ENCODE assay signal across 8 cellular contexts in genomic region chr1:116372651-116373444, GRCh38. TPM values are rescaled to one million over a fixed set of nuclear protein-coding genes. Genes with fewer than 3 reads are reported as not detected.
DNase-seq lines count a peak whose midpoint lies in the region; ATAC-seq, FAIRE-seq and TF ChIP-seq lines count a peak whose summit lies in the region.

ATP1A1 (plus strand) TSS chr1:116373244; CDS start chr1:116373512, 268 bp downstream.

- peaks cover 10 to 26% of the 10 kb centered on the region in 2 experiments for H3K27me3 ChIP-seq in endothelial cell of umbilical vein (ENCODE audit: control insufficient read depth in 2 of 2, insufficient read depth in 2 of 2, low read length in 2 of 2)

- CTCF ChIA-PET in OCI-LY7 (lab: Charles Lee; ENCODE audit: unreplicated experiment) (interaction anchor here (0.6 to 0.8 kb wide), 3 partner anchors 15 to 130 kb away, joined by 3 to 5 read pairs (median 4); no protein-coding TSS in a partner anchor), endothelial cell of umbilical vein (lab: Charles Lee) (interaction anchor here (1.3 to 5.3 kb wide), 3 partner anchors 113 to 234 kb away, joined by 4 to 37 read pairs (median 11); no protein-coding TSS in a partner anchor)

- H3K4me1 Mint-ChIP-seq in IgD-negative memory B cell, result peaks cover 34 to 37% (median 35%) of the 10 kb centered on the region in 3 donors

- peak within 1 kb of the TSS; percentile 95 for H3K9ac ChIP-seq in endothelial cell of umbilical vein (replicated peaks; ENCODE audit: extremely low read depth, insufficient read depth, low read length)

- POLR2A ChIA-PET in OCI-LY7 (lab: Charles Lee) (interaction anchor here (0.6 to 1.8 kb wide), 3 partner anchors 9 to 45 kb away, joined by 3 to 11 read pairs (median 6); no protein-coding TSS in a partner anchor), endothelial cell of umbilical vein (lab: Charles Lee) (interaction anchor here (0.6 kb wide), 1 partner anchor 13 kb away, joined by 3 read pairs; no protein-coding TSS in a partner anchor)

- intact Hi-C loops in OCI-LY7 (cut with micrococcal nuclease; ENCODE audit: unreplicated experiment), result no loop called here
- intact Hi-C loops in endothelial cell of umbilical vein (cut with micrococcal nuclease), result loop anchor here (5.0 kb wide), 1 partner anchor 199 kb away; the partner anchor contains the start of gene CD58

- H4K20me1 ChIP-seq in OCI-LY7 (ENCODE audit: insufficient read depth, low read length), result peaks cover 22% of the 10 kb centered on the region
- no peaks in the 10 kb centered on the region for H4K20me1 ChIP-seq in endothelial cell of umbilical vein (replicated peaks; ENCODE audit: control insufficient read depth, extremely low read depth, insufficient read depth, low read length)

- no peaks in the 10 kb centered on the region for H3K9me3 Mint-ChIP-seq in IgD-negative memory B cell

- TF ChIP-seq POLR2A in endothelial cell of umbilical vein (IDR thresholded peaks at IDR 0.05; ENCODE audit: low read depth, low read length), result peak; percentile 93

- H3K4me2 ChIP-seq in OCI-LY7 (ENCODE audit: low read length) (peak within 1 kb of the TSS; percentile 88), endothelial cell of umbilical vein (ENCODE audit: insufficient read depth, low read length) (peak within 1 kb of the TSS; percentile 96)

- H3K27ac ChIP-seq in OCI-LY7 (ENCODE audit: low read depth, low read length, poor library complexity, severe bottlenecking) (peak within 1 kb of the TSS; percentile 70), endothelial cell of umbilical vein (ENCODE audit: insufficient read depth, low read depth, low read length) (peak within 1 kb of the TSS; percentile 96)

- dilution Hi-C loops in endothelial cell of umbilical vein (cut with MboI; ENCODE audit: extremely low pct_ligation_motif_present, low sequenced_read_pairs), result no loop called here

- BruUV-seq in OCI-LY7 (replicated peaks; lab: Mats Ljungman, UMichigan), result no TSS peak
- no TSS peak for BruUV-seq in endothelial cell of umbilical vein (replicated peaks; lab: Mats Ljungman, UMichigan)

- peak within 1 kb of the TSS; percentile 90 to 98 (median 96) for H3K4me3 Mint-ChIP-seq in IgD-negative memory B cell

- H3K4me1 ChIP-seq in OCI-LY7 (ENCODE audit: insufficient read depth, low read length, poor library complexity, severe bottlenecking), result peaks cover 38% of the 10 kb centered on the region
- peaks cover 37% of the 10 kb centered on the region for H3K4me1 ChIP-seq in endothelial cell of umbilical vein (ENCODE audit: control insufficient read depth, extremely low read depth, insufficient read depth, low read length)

- H3K9me2 ChIP-seq in OCI-LY7 (ENCODE audit: insufficient read depth, low read length), result no peaks in the 10 kb centered on the region

- H3K9me3 ChIP-seq in OCI-LY7 (ENCODE audit: low read length) (no peaks in the 10 kb centered on the region), endothelial cell of umbilical vein (replicated peaks; ENCODE audit: control insufficient read depth, insufficient read depth, low read length) (no peaks in the 10 kb centered on the region)

- peaks cover 4% of the 10 kb centered on the region for H3K27me3 Mint-ChIP-seq in IgD-negative memory B cell

- H3K36me3 ChIP-seq in OCI-LY7 (ENCODE audit: insufficient read depth, low read length) (peaks cover 15% of the 10 kb centered on the region; the same call in 1 of the 2 replicates), endothelial cell of umbilical vein (ENCODE audit: control insufficient read depth in 2 of 2, extremely low read depth in 1 of 2, insufficient read depth in 2 of 2, low read length in 2 of 2) (no peaks in the 10 kb centered on the region)

- peak; percentile 90 for FAIRE-seq in endothelial cell of umbilical vein (lab: Jason Lieb, UNC)

- no peaks in the 10 kb centered on the region for H3K36me3 Mint-ChIP-seq in IgD-negative memory B cell

- TF ChIP-seq CTCF in OCI-LY7 (conservative IDR thresholded peaks at IDR 0.05; ENCODE audit: low read length) (0 out of 2 replicates have a peak, but pooled peaks have one; percentile 17), endothelial cell of umbilical vein (IDR thresholded peaks at IDR 0.05; ENCODE audit: extremely low read depth in 1 of 2, insufficient read depth in 1 of 2, low read depth in 1 of 2, low read length in 2 of 2) (peak in 1 of 2 donors; percentile 12)

- peak; percentile 65 for ATAC-seq in GM21576 (IDR thresholded peaks at IDR 0.05; ENCODE audit: unreplicated experiment)

- peak; percentile 50 for DNase-seq in DMS114 treated with DMSO at 0.1 percent for 48 hours (lab: John Stamatoyannopoulos, UW; ENCODE audit: unreplicated experiment)
- peak; percentile 96 for DNase-seq in OCI-LY7 (ENCODE audit: low spot score)
- peak; percentile 97 for DNase-seq in activated T-cell treated with anti-CD3 and anti-CD28 coated beads for 1 hour (ENCODE audit: low read depth)
- DNase-seq in endothelial cell of umbilical vein (ENCODE audit: low read depth, low spot score), result peak; percentile 96
- DNase-seq in middle frontal gyrus (ENCODE audit: extremely low spot score, low spot score), result peak; percentile 85
- peak; percentile 96 to 97 for DNase-seq in stimulated activated CD8-positive, alpha-beta memory T cell treated with anti-CD3 and anti-CD28 coated beads, Interleukin-2, amount 100 ng/mL, for 1 hour (ENCODE audit: low read depth in 2 of 2)

- H3K27ac Mint-ChIP-seq in IgD-negative memory B cell, result peak within 1 kb of the TSS; percentile 93 to 95 (median 94)

- H3K4me3 ChIP-seq in OCI-LY7 (ENCODE audit: low read depth, low read length, poor library complexity, severe bottlenecking), result peak within 1 kb of the TSS; percentile 74
- peak within 1 kb of the TSS; percentile 91 to 96 (median 94) for H3K4me3 ChIP-seq in endothelial cell of umbilical vein (replicated peaks in 1 of 3; ENCODE audit: insufficient read depth in 1 of 3, low read depth in 1 of 3, low read length in 3 of 3)

- H3K79me2 ChIP-seq in OCI-LY7 (ENCODE audit: insufficient read depth, low read depth, low read length) (peaks cover 46% of the 10 kb centered on the region), endothelial cell of umbilical vein (ENCODE audit: control insufficient read depth, insufficient read depth, low read length) (peaks cover 43% of the 10 kb centered on the region)

- no peaks in the 10 kb centered on the region for H3K9me1 ChIP-seq in endothelial cell of umbilical vein (replicated peaks; ENCODE audit: control insufficient read depth, extremely low read depth, insufficient read depth, low read length)

- H2AFZ ChIP-seq in OCI-LY7 (ENCODE audit: low read length) (peak within 1 kb of the TSS; percentile 83), endothelial cell of umbilical vein (ENCODE audit: low read depth, low read length) (peak within 1 kb of the TSS; percentile 89)

TF ChIP-seq in endothelial cell of umbilical vein, 7 proteins besides CTCF, POLR2A, EP300 and RAD21:
- no peak for TF ChIP-seq MAX (IDR thresholded peaks at IDR 0.05; ENCODE audit: insufficient read depth, insufficient read length)
- TF ChIP-seq EZH2 (IDR thresholded peaks at IDR 0.05; ENCODE audit: borderline replicate concordance, low read depth, low read length, severe bottlenecking), result no peak
- peak; percentile 92 for TF ChIP-seq POLR2AphosphoS5 (IDR thresholded peaks at IDR 0.05; ENCODE audit: insufficient read depth, low read depth, low read length)

RNA-seq across cellular contexts. Expression of gene ATP1A1, which starts in this region (rescaled TPM):
- polyA plus RNA-seq in IgD-negative memory B cell (29.9 TPM), endothelial cell of umbilical vein (184 and 263 TPM in 2 replicates)
- 66.8 and 74.4 TPM in 2 replicates for total RNA-seq in OCI-LY7 (2014; rRNA removed; shearing (Covaris generic))
- total RNA-seq in OCI-LY7 (2022) (183 and 186 TPM in 2 replicates), endothelial cell of umbilical vein (263 and 325 TPM in 2 replicates)
- polyA plus RNA-seq in endothelial cell of umbilical vein (2011; cell fraction: cytosol; rRNA removed), result 256 and 276 TPM in 2 replicates
- 313 and 354 TPM in 2 replicates for polyA plus RNA-seq in endothelial cell of umbilical vein (2011; cell fraction: nucleus; rRNA removed)
- polyA plus RNA-seq in endothelial cell of umbilical vein (2012), result 243 and 307 TPM in 2 replicates
- polyA minus RNA-seq in endothelial cell of umbilical vein, result 602 and 647 TPM in 2 replicates
- 106 TPM for polyA minus RNA-seq in endothelial cell of umbilical vein (2011; cell fraction: cytosol; rRNA and poly(A)+ RNA removed)
- 270 and 431 TPM in 2 replicates for polyA minus RNA-seq in endothelial cell of umbilical vein (2011; cell fraction: nucleus; rRNA and poly(A)+ RNA removed)

Comparison
In these comparisons a context has a peak if more than half of its experiments do, and no peak if none do; other contexts are left out.
1. Peak in every context shown above with its lines: DNase-seq, ATAC-seq, H3K4me3 ChIP-seq and H3K27ac ChIP-seq.